8 cellular contexts compared by ENCODE assay signal in the genomic region with DNA sequence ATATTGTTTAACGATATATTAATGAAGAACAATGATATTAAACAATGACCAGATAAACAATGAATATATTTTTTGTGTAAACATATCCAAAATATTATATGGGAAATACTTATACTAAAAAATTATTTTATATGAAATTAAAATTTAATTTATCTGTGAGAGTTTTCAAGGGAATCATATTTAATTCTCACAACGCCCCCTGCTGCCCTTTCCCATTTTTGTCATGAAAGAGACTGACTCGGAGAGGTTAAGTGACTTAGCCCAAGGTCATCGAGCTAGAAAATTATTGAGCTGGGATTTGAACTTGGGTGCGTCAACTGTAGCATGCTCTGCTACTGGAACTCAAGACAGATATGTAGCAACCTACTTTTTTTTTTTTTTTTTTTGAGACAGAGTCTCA. TPM values are rescaled to one million over a fixed set of nuclear protein-coding genes. Genes with fewer than 3 reads are reported as not detected.
DNase-seq lines count a peak whose midpoint lies in the region; TF ChIP-seq lines count a peak whose summit lies in the region.

No MANE protein-coding gene starts in this region.

- in situ Hi-C loops in GM13976 (cut with MboI; ENCODE audit: low sequenced_read_pairs, unreplicated experiment): no loop called here

- TF ChIP-seq POLR2A in Peyer's patch (IDR thresholded peaks at IDR 0.05): no peak

- H3K27ac Mint-ChIP-seq in endothelial cell (ENCODE audit: unreplicated experiment): no peak overlapping the region

- no peak overlapping the region for H3K27ac ChIP-seq in Peyer's patch

- no peaks in the 10 kb centered on the region for H3K9me3 Mint-ChIP-seq in endothelial cell (ENCODE audit: unreplicated experiment)

- H3K4me1 Mint-ChIP-seq in endothelial cell (ENCODE audit: unreplicated experiment): peaks cover 8% of the 10 kb centered on the region

- no peak overlapping the region for H3K4me3 ChIP-seq in Peyer's patch

- no peak overlapping the region for H3K4me3 Mint-ChIP-seq in endothelial cell (ENCODE audit: unreplicated experiment)

- no peaks in the 10 kb centered on the region for H3K36me3 ChIP-seq in Peyer's patch

- no peaks in the 10 kb centered on the region for H3K9me3 ChIP-seq in Peyer's patch

- no peaks in the 10 kb centered on the region for H3K27me3 ChIP-seq in Peyer's patch

- CTCF ChIA-PET in GM10248 (lab: Yijun Ruan, JAX): interaction anchor here (0.7 to 3.3 kb wide), 13 partner anchors 8 to 301 kb away, joined by 3 to 35 read pairs (median 6); partner anchors contain the start of genes LRRC59 and RSAD1

- H3K4me1 ChIP-seq in Peyer's patch: peaks cover 0 to 25% (median 0%) of the 10 kb centered on the region in 4 donors

- peak; percentile 22 for DNase-seq in activated gamma-delta T cell treated with Interleukin-2 at 50 U/mL for 16 hours
- no peak for DNase-seq in activated gamma-delta T cell (lab: John Stamatoyannopoulos, UW)
- DNase-seq in Peyer's patch: peak; percentile 15 to 70 (median 54)
- no peak for DNase-seq in endothelial cell (ENCODE audit: low spot score)
- DNase-seq in stimulated activated CD8-positive, alpha-beta memory T cell treated with anti-CD3 and anti-CD28 coated beads, Interleukin-4, amount 100 ng/mL, for 48 hours: peak; percentile 65
- DNase-seq in GM13976 (ENCODE audit: low spot score): no peak
- no peak for DNase-seq in T1000 (lab: John Stamatoyannopoulos, UW)
- no peak for DNase-seq in GM10248 (ENCODE audit: extremely low spot score)

- POLR2A ChIA-PET in GM10248 (lab: Yijun Ruan, JAX): interaction anchor here (0.7 kb wide), 1 partner anchor 80 kb away, joined by 3 read pairs; no protein-coding TSS in a partner anchor

- H3K36me3 Mint-ChIP-seq in endothelial cell (ENCODE audit: low read depth, unreplicated experiment): no peaks in the 10 kb centered on the region

- H3K27me3 Mint-ChIP-seq in endothelial cell (ENCODE audit: unreplicated experiment): peaks cover 3% of the 10 kb centered on the region

- TF ChIP-seq CTCF in Peyer's patch (IDR thresholded peaks at IDR 0.05): peak in 4 of 6 experiments; percentile 30 to 47 (median 42)
- TF ChIP-seq CTCF in endothelial cell (IDR thresholded peaks at IDR 0.05; ENCODE audit: unreplicated experiment): peak; percentile 63
- TF ChIP-seq CTCF in GM13976 (IDR thresholded peaks at IDR 0.05; ENCODE audit: borderline replicate concordance, control extremely low read depth, extremely low read depth, insufficient read depth, missing control alignments): no peak
- TF ChIP-seq CTCF in GM10248 (IDR thresholded peaks at IDR 0.05; ENCODE audit: control extremely low read depth, extremely low read depth, low read depth, missing control alignments): no peak

RNA-seq across cellular contexts. Expression of gene MYCBPAP, which starts 7.2 kb away (rescaled TPM):
- 1 to 10 TPM in 1 of 4 donors, under 1 TPM in 1, not detected in 2; 0.53 to 1.1 TPM for total RNA-seq in Peyer's patch
- 0.72 TPM for total RNA-seq in endothelial cell (ENCODE audit: unreplicated experiment)

RNA-seq across cellular contexts. Expression of gene RSAD1, which starts 22.4 kb away (rescaled TPM):
- 10 to 100 TPM; 24.3 to 53.4 (median 39.5) TPM for total RNA-seq in Peyer's patch
- 25.9 TPM for total RNA-seq in endothelial cell (ENCODE audit: unreplicated experiment)

RNA-seq across cellular contexts. Expression of gene EPN3, which starts 31.5 kb away (rescaled TPM):
- total RNA-seq in Peyer's patch (10 to 100 TPM in 2 of 4 donors, 1 to 10 TPM in 2; 3.0 to 17.3 (median 13.0) TPM), endothelial cell (ENCODE audit: unreplicated experiment) (0.49 TPM)

RNA-seq across cellular contexts. Expression of gene CHAD, which starts 32.4 kb away (rescaled TPM):
- total RNA-seq in Peyer's patch (10 to 100 TPM in 2 of 4 donors, 1 to 10 TPM in 2; 7.4 to 24.6 (median 14.7) TPM), endothelial cell (ENCODE audit: unreplicated experiment) (not detected)

RNA-seq across cellular contexts. Expression of gene SPATA20, which starts 45.9 kb away (rescaled TPM):
- total RNA-seq in Peyer's patch: 100 to 1,000 TPM in 3 of 4 donors, 10 to 100 TPM in 1; 75.1 to 125 (median 110) TPM
- total RNA-seq in endothelial cell (ENCODE audit: unreplicated experiment): 72.5 TPM

Comparison
In these comparisons a context has a peak if more than half of its experiments do, and no peak if none do; other contexts are left out.
1. DNase-seq: peak in activated gamma-delta T cell treated with Interleukin-2 at 50 U/mL for 16 hours (single experiment), Peyer's patch (3 of 3) and stimulated activated CD8-positive, alpha-beta memory T cell treated with anti-CD3 and anti-CD28 coated beads, Interleukin-4, amount 100 ng/mL, for 48 hours (single experiment); none in activated gamma-delta T cell (single experiment), endothelial cell (single experiment), GM13976 (single experiment), T1000 (single experiment) and GM10248 (single experiment).
2. CTCF ChIP-seq: peak in Peyer's patch (4 of 6) and endothelial cell (single experiment); none in GM13976 (single experiment) and GM10248 (single experiment).